8 cellular contexts compared by ENCODE assay signal in genomic region chr4:40228497-40229365, GRCh38. TPM values are rescaled to one million over a fixed set of nuclear protein-coding genes. Genes with fewer than 3 reads are reported as not detected.
DNase-seq lines count a peak whose midpoint lies in the region; ATAC-seq and TF ChIP-seq lines count a peak whose summit lies in the region.

No MANE protein-coding gene starts in this region.

- DNase-seq in NB4 (ENCODE audit: low read depth) = no peak
- DNase-seq in fibroblast of pulmonary artery (ENCODE audit: low read depth) = peak; percentile 15
- no peak for DNase-seq in dedifferentiated amniotic fluid mesenchymal stem cell (ENCODE audit: extremely low spot score)
- no peak for DNase-seq in left ventricle myocardium inferior
- no peak for DNase-seq in hepatic stellate cell (ENCODE audit: low spot score)

- peaks cover 17% of the 10 kb centered on the region for H3K27me3 ChIP-seq in left ventricle myocardium inferior (ENCODE audit: low read depth)

- no peaks in the 10 kb centered on the region for H3K9me3 ChIP-seq in left ventricle myocardium inferior (replicated peaks)

- H3K27ac ChIP-seq in left ventricle myocardium inferior (replicated peaks) = no peak overlapping the region

- intact Hi-C loops in left ventricle myocardium inferior (cut with micrococcal nuclease) = no loop called here

- ATAC-seq in GM21619 (IDR thresholded peaks at IDR 0.05; ENCODE audit: unreplicated experiment) (peak; percentile 47), esophagus mucosa (no peak)

- H3K4me1 ChIP-seq in left ventricle myocardium inferior = no peaks in the 10 kb centered on the region

- H3K36me3 ChIP-seq in left ventricle myocardium inferior = no peaks in the 10 kb centered on the region

- TF ChIP-seq POLR2A in NB4 (IDR thresholded peaks at IDR 0.05; ENCODE audit: extremely low read depth, insufficient read length) = no peak

- peak; percentile 75 for TF ChIP-seq CTCF in GM12873 (IDR thresholded peaks at IDR 0.05; ENCODE audit: insufficient read depth, low read depth, low read length, missing control alignments)
- peak; percentile 32 for TF ChIP-seq CTCF in NB4 (IDR thresholded peaks at IDR 0.05; ENCODE audit: low read depth, low read length)
- TF ChIP-seq CTCF in fibroblast of pulmonary artery (IDR thresholded peaks at IDR 0.05; ENCODE audit: low read length, missing control alignments) = peak; percentile 36
- TF ChIP-seq CTCF in left ventricle myocardium inferior (IDR thresholded peaks at IDR 0.05; ENCODE audit: borderline replicate concordance) = no peak

- H3K4me3 ChIP-seq in NB4 (ENCODE audit: low read depth, low read length) (no peak overlapping the region), fibroblast of pulmonary artery (replicated peaks; ENCODE audit: low read depth, low read length) (no peak overlapping the region), left ventricle myocardium inferior (no peak overlapping the region)

RNA-seq across cellular contexts. Expression of gene RHOH, which starts 31.9 kb away (rescaled TPM):
- total RNA-seq in esophagus mucosa (1.2 TPM), left ventricle myocardium inferior (0.41 TPM)
